Comparison of ENCODE assay signal across 24 cellular contexts in genomic region chr4:184322328-184323025, GRCh38.
DNase-seq lines count a peak whose midpoint lies in the region; ATAC-seq, FAIRE-seq and TF ChIP-seq lines count a peak whose summit lies in the region.
"Had no signal": no experiment of that assay in that cellular context is flagged by ENCODE, and none has a peak within 500 bp of the region (broad histone marks: within the 10 kb centered on the region; RNA-seq: fewer than 3 reads in every experiment).

No MANE protein-coding gene starts in this region.

- H3K27me3 Mint-ChIP-seq in activated CD8-positive, alpha-beta T cell treated with anti-CD3 and anti-CD28 coated beads, Interleukin-2, amount 10 ng/mL, durations not matched to agents 7 days and 5 days (ENCODE audit: low read depth): no peaks in the 10 kb centered on the region
- no peaks in the 10 kb centered on the region for H3K27me3 Mint-ChIP-seq in activated CD8-positive, alpha-beta T cell treated with anti-CD3 and anti-CD28 coated beads for 36 hours

- no peak overlapping the region for H3K4me3 Mint-ChIP-seq in activated CD8-positive, alpha-beta T cell treated with anti-CD3 and anti-CD28 coated beads, Interleukin-2, amount 10 ng/mL, durations not matched to agents 7 days and 5 days
- no peak overlapping the region for H3K4me3 Mint-ChIP-seq in activated CD8-positive, alpha-beta T cell treated with anti-CD3 and anti-CD28 coated beads for 36 hours
- H3K4me3 Mint-ChIP-seq: CD4-positive, alpha-beta memory T cell had no signal

- CTCF ChIA-PET in activated CD8-positive, alpha-beta T cell treated with anti-CD3 and anti-CD28 coated beads, Interleukin-2, amount 10 ng/mL, durations not matched to agents 7 days and 5 days (lab: Charles Lee): interaction anchor here (0.9 to 2.8 kb wide), 2 partner anchors 58 to 115 kb away, joined by 3 to 12 read pairs; no protein-coding TSS in a partner anchor
- CTCF ChIA-PET in activated CD8-positive, alpha-beta T cell treated with anti-CD3 and anti-CD28 coated beads for 36 hours (lab: Charles Lee): no interaction called here
- CTCF ChIA-PET in RWPE1 (lab: Yijun Ruan, JAX): no interaction called here

- H3K36me3 Mint-ChIP-seq in activated CD8-positive, alpha-beta T cell treated with anti-CD3 and anti-CD28 coated beads, Interleukin-2, amount 10 ng/mL, durations not matched to agents 7 days and 5 days (ENCODE audit: low read depth): peaks cover 2% of the 10 kb centered on the region
- H3K36me3 Mint-ChIP-seq in activated CD8-positive, alpha-beta T cell treated with anti-CD3 and anti-CD28 coated beads for 36 hours (ENCODE audit: low read depth): no peaks in the 10 kb centered on the region
- H3K36me3 Mint-ChIP-seq: CD4-positive, alpha-beta memory T cell had no signal

- POLR2A ChIA-PET in activated CD8-positive, alpha-beta T cell treated with anti-CD3 and anti-CD28 coated beads, Interleukin-2, amount 10 ng/mL, durations not matched to agents 7 days and 5 days (lab: Charles Lee): no interaction called here
- POLR2A ChIA-PET in activated CD8-positive, alpha-beta T cell treated with anti-CD3 and anti-CD28 coated beads for 36 hours (lab: Charles Lee): interaction anchor here (0.7 kb wide), 1 partner anchor 132 kb away, joined by 4 read pairs; no protein-coding TSS in a partner anchor
- POLR2A ChIA-PET in RWPE1 (lab: Yijun Ruan, JAX; ENCODE audit: low non-redundant PET): no interaction called here

- peaks cover 29% of the 10 kb centered on the region for H3K4me1 Mint-ChIP-seq in activated CD8-positive, alpha-beta T cell treated with anti-CD3 and anti-CD28 coated beads, Interleukin-2, amount 10 ng/mL, durations not matched to agents 7 days and 5 days (ENCODE audit: low read depth)
- H3K4me1 Mint-ChIP-seq in activated CD8-positive, alpha-beta T cell treated with anti-CD3 and anti-CD28 coated beads for 36 hours (ENCODE audit: low read depth): peaks cover 41% of the 10 kb centered on the region

- ATAC-seq in activated CD8-positive, alpha-beta T cell treated with anti-CD3 and anti-CD28 coated beads, Interleukin-2, amount 10 ng/mL, durations not matched to agents 7 days and 5 days: no peak
- ATAC-seq in activated CD8-positive, alpha-beta T cell treated with anti-CD3 and anti-CD28 coated beads for 36 hours: no peak
- no peak for ATAC-seq in HG03565 (IDR thresholded peaks at IDR 0.05; ENCODE audit: unreplicated experiment)
- ATAC-seq: A549, HCT116 had no signal

- DNase-seq in activated CD8-positive, alpha-beta T cell treated with anti-CD3 and anti-CD28 coated beads, Interleukin-2, amount 10 ng/mL, durations not matched to agents 7 days and 5 days: peak; percentile 17
- DNase-seq in activated CD8-positive, alpha-beta T cell treated with anti-CD3 and anti-CD28 coated beads for 36 hours: no peak
- DNase-seq in RWPE1 (ENCODE audit: low spot score) (peak; percentile 28), epithelial cell of prostate (ENCODE audit: low read depth, low spot score) (no peak), ureter (ENCODE audit: low spot score) (peak; percentile 9), GM12892 (ENCODE audit: insufficient read length) (no peak), GF-D8 (lab: John Stamatoyannopoulos, UW) (no peak)
- DNase-seq: AML-193; CD4-positive, alpha-beta memory T cell; DMS79 treated with DMSO at 0.1 percent for 48 hours; GDM1; GM23248; KBM-7; MM.1S; NCI-H1105 treated with DMSO at 0.1 percent for 48 hours; NCI-H187 treated with DMSO at 0.1 percent for 48 hours; NCI-H446 treated with DMSO at 0.1 percent for 48 hours; NCI-H748 treated with DMSO at 0.1 percent for 48 hours; SHP77 treated with DMSO at 0.1 percent for 48 hours had no signal

- intact Hi-C loops in activated CD8-positive, alpha-beta T cell treated with anti-CD3 and anti-CD28 coated beads for 36 hours (cut with micrococcal nuclease): no loop called here

- H3K27ac ChIP-seq in RWPE1 (no peak overlapping the region), epithelial cell of prostate (peak overlapping the region; percentile 52)
- H3K27ac ChIP-seq: A549, GM23248, HL-60 had no signal

- H3K27ac Mint-ChIP-seq in activated CD8-positive, alpha-beta T cell treated with anti-CD3 and anti-CD28 coated beads, Interleukin-2, amount 10 ng/mL, durations not matched to agents 7 days and 5 days: no peak overlapping the region
- H3K27ac Mint-ChIP-seq in activated CD8-positive, alpha-beta T cell treated with anti-CD3 and anti-CD28 coated beads for 36 hours: no peak overlapping the region
- H3K27ac Mint-ChIP-seq: CD4-positive, alpha-beta memory T cell had no signal

- no peak for TF ChIP-seq CTCF in activated CD8-positive, alpha-beta T cell treated with anti-CD3 and anti-CD28 coated beads for 36 hours (IDR thresholded peaks at IDR 0.05)
- TF ChIP-seq CTCF in RWPE1 (conservative IDR thresholded peaks at IDR 0.05; ENCODE audit: low read depth): no peak

- FAIRE-seq in GM12892 (lab: Jason Lieb, UNC): no peak
- FAIRE-seq: A549, D721Med had no signal

- TF ChIP-seq POLR2A in GM12892 (IDR thresholded peaks at IDR 0.05; ENCODE audit: low read depth, low read length): no peak

- H3K9me3 Mint-ChIP-seq in activated CD8-positive, alpha-beta T cell treated with anti-CD3 and anti-CD28 coated beads, Interleukin-2, amount 10 ng/mL, durations not matched to agents 7 days and 5 days (ENCODE audit: insufficient read depth): no peaks in the 10 kb centered on the region
- H3K9me3 Mint-ChIP-seq in activated CD8-positive, alpha-beta T cell treated with anti-CD3 and anti-CD28 coated beads for 36 hours: no peaks in the 10 kb centered on the region
- H3K9me3 Mint-ChIP-seq: CD4-positive, alpha-beta memory T cell had no signal

Comparison
In these comparisons a context has a peak if more than half of its experiments do, and no peak if none do; other contexts are left out.
1. DNase-seq: peak in activated CD8-positive, alpha-beta T cell treated with anti-CD3 and anti-CD28 coated beads, Interleukin-2, amount 10 ng/mL, durations not matched to agents 7 days and 5 days (single experiment), RWPE1 (single experiment) and ureter (single experiment); none in activated CD8-positive, alpha-beta T cell treated with anti-CD3 and anti-CD28 coated beads for 36 hours (single experiment), epithelial cell of prostate (single experiment), GM12892 (single experiment) and GF-D8 (single experiment).